ENCODE assay signal across 8 cellular contexts in the genomic region with DNA sequence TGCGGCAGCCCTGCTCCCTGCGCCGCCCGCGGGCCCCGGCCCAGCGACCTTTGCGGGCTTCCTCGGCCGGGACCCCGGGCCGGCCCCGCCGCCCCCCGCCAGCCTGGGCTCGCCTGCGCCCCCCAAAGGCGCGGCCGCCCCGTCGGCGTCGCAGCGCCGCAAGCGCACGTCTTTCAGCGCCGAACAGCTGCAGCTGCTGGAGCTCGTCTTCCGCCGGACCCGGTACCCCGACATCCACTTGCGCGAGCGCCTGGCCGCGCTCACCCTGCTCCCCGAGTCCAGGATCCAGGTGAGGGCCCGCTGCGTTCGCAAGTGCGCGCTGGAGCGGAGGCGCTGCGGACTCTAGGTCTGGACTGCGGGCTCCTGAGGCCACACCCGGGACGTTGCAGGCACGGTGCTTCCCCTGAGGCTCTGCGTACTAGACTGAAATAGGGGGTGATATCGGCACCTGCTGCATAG. TPM values are rescaled to one million over a fixed set of nuclear protein-coding genes. Genes with fewer than 3 reads are reported as not detected.
DNase-seq lines count a peak whose midpoint lies in the region; ATAC-seq lines count a peak whose summit lies in the region.

No MANE protein-coding gene starts in this region.

- no peaks in the 10 kb centered on the region for H3K4me1 Mint-ChIP-seq in stimulated activated effector memory CD8-positive, alpha-beta T cell treated with anti-CD3 and anti-CD28 coated beads, Interleukin-12 subunit alpha, Interleukin-12 subunit beta, amount 100 ng/mL, for 72 hours

- H3K27ac Mint-ChIP-seq in stimulated activated effector memory CD8-positive, alpha-beta T cell treated with anti-CD3 and anti-CD28 coated beads, Interleukin-12 subunit alpha, Interleukin-12 subunit beta, amount 100 ng/mL, for 72 hours = no peak overlapping the region

- no peak overlapping the region for H3K27ac ChIP-seq in right cardiac atrium (ENCODE audit: low read length)

- no peaks in the 10 kb centered on the region for H3K36me3 Mint-ChIP-seq in stimulated activated effector memory CD8-positive, alpha-beta T cell treated with anti-CD3 and anti-CD28 coated beads, Interleukin-12 subunit alpha, Interleukin-12 subunit beta, amount 100 ng/mL, for 72 hours

- intact Hi-C loops in right cardiac atrium (cut with DNase I) = no loop called here

- under 1% methylated on average over 55 of the region's 55 CpGs for WGBS in right cardiac atrium

- H3K4me1 ChIP-seq in ES-I3 (ENCODE audit: insufficient read depth, low read length) (peaks cover 13% of the 10 kb centered on the region), right cardiac atrium (ENCODE audit: control insufficient read depth, insufficient read depth, low read length) (no peaks in the 10 kb centered on the region)

- H3K9me3 ChIP-seq in ES-I3 (ENCODE audit: control insufficient read depth, insufficient read depth, low read length) = no peaks in the 10 kb centered on the region
- no peaks in the 10 kb centered on the region for H3K9me3 ChIP-seq in right cardiac atrium (ENCODE audit: control insufficient read depth, low read length)

- ATAC-seq in GM19438 (IDR thresholded peaks at IDR 0.05; ENCODE audit: low read depth, unreplicated experiment) (peak; percentile 74), HG03442 (IDR thresholded peaks at IDR 0.05; ENCODE audit: unreplicated experiment) (peak; percentile 67), right cardiac atrium (peak in 1 of 2 donors; percentile 40)
- peak; percentile 72 for ATAC-seq in stimulated activated effector memory CD8-positive, alpha-beta T cell treated with anti-CD3 and anti-CD28 coated beads, Interleukin-12 subunit alpha, Interleukin-12 subunit beta, amount 100 ng/mL, for 72 hours

- H3K9ac ChIP-seq in ES-I3 (ENCODE audit: low read depth, low read length) = peak overlapping the region; percentile 74

- no peaks in the 10 kb centered on the region for H3K27me3 ChIP-seq in right cardiac atrium (ENCODE audit: control insufficient read depth, insufficient read depth)

- DNase-seq in activated CD8-positive, alpha-beta memory T cell treated with anti-CD3 and anti-CD28 coated beads for 24 hours = peak; percentile 65
- DNase-seq in right cardiac atrium = peak in 1 of 3 donors; percentile 53
- DNase-seq in stimulated activated effector memory CD8-positive, alpha-beta T cell treated with anti-CD3 and anti-CD28 coated beads, Interleukin-12 subunit alpha, Interleukin-12 subunit beta, amount 100 ng/mL, for 72 hours (ENCODE audit: low spot score in 2 of 2) = peak in 1 of 2 donors; percentile 65
- no peak for DNase-seq in COR-L47 (lab: John Stamatoyannopoulos, UW)
- no peak for DNase-seq in dedifferentiated amniotic fluid mesenchymal stem cell (ENCODE audit: extremely low spot score)

- peak overlapping the region; percentile 69 for H3K4me3 Mint-ChIP-seq in stimulated activated effector memory CD8-positive, alpha-beta T cell treated with anti-CD3 and anti-CD28 coated beads, Interleukin-12 subunit alpha, Interleukin-12 subunit beta, amount 100 ng/mL, for 72 hours

- no peaks in the 10 kb centered on the region; the same call in 1 of the 2 replicates for H3K36me3 ChIP-seq in ES-I3 (ENCODE audit: insufficient read depth, low read length)

- H3K9me3 Mint-ChIP-seq in stimulated activated effector memory CD8-positive, alpha-beta T cell treated with anti-CD3 and anti-CD28 coated beads, Interleukin-12 subunit alpha, Interleukin-12 subunit beta, amount 100 ng/mL, for 72 hours = no peaks in the 10 kb centered on the region

- H3K4me3 ChIP-seq in right cardiac atrium (ENCODE audit: low read length) = peak overlapping the region; percentile 46

RNA-seq across cellular contexts. Expression of gene MIXL1, which starts 0.4 kb away (rescaled TPM):
- not detected for total RNA-seq in right cardiac atrium
- polyA plus RNA-seq in right cardiac atrium = not detected

RNA-seq across cellular contexts. Expression of gene ACBD3, which starts 37.3 kb away (rescaled TPM):
- total RNA-seq in right cardiac atrium = 10 to 100 TPM; 24.0 to 38.4 (median 28.8) TPM
- 9.5 TPM for polyA plus RNA-seq in right cardiac atrium
